ENCODE assay signal across 7 cellular contexts in genomic region chr9:93950619-93951601, GRCh38. TPM values are rescaled to one million over a fixed set of nuclear protein-coding genes. Genes with fewer than 3 reads are reported as not detected.
DNase-seq lines count a peak whose midpoint lies in the region; FAIRE-seq and TF ChIP-seq lines count a peak whose summit lies in the region.

No MANE protein-coding gene starts in this region.

- H3K4me3 ChIP-seq in HL-60 (replicated peaks; ENCODE audit: insufficient read depth, low read length): peak overlapping the region; percentile 36
- peak overlapping the region in 3 of 4 donors; percentile 18 to 58 (median 32) for H3K4me3 ChIP-seq in adrenal gland
- peak overlapping the region; percentile 3 to 54 for H3K4me3 ChIP-seq in kidney (ENCODE audit: low read length in 2 of 2)
- peak overlapping the region; percentile 55 to 67 (median 60) for H3K4me3 ChIP-seq in stomach

- H3K27ac ChIP-seq in HL-60 (replicated peaks): no peak overlapping the region
- H3K27ac ChIP-seq in adrenal gland: no peak overlapping the region
- no peak overlapping the region for H3K27ac ChIP-seq in kidney (ENCODE audit: low read depth in 2 of 2, low read length in 2 of 2)
- peak overlapping the region; percentile 9 to 93 (median 85) for H3K27ac ChIP-seq in stomach

- TF ChIP-seq POLR2A in adrenal gland (IDR thresholded peaks at IDR 0.05): no peak
- no peak for TF ChIP-seq POLR2A in stomach (IDR thresholded peaks at IDR 0.05)

- H3K9me3 ChIP-seq in adrenal gland (replicated peaks in 1 of 3) (no peaks in the 10 kb centered on the region), kidney (ENCODE audit: control insufficient read depth in 1 of 2, low read length in 2 of 2) (no peaks in the 10 kb centered on the region), stomach (no peaks in the 10 kb centered on the region)

- H3K36me3 ChIP-seq in adrenal gland (replicated peaks in 1 of 2) (no peaks in the 10 kb centered on the region), kidney (ENCODE audit: control insufficient read depth in 1 of 2, insufficient read depth in 2 of 2, low read length in 2 of 2) (no peaks in the 10 kb centered on the region), stomach (peaks cover 0 to 21% (median 0%) of the 10 kb centered on the region in 4 donors)

- no peak overlapping the region for H3K9ac ChIP-seq in kidney (ENCODE audit: low read length in 2 of 2)

- peaks cover 19 to 31% of the 10 kb centered on the region in 2 donors for H3K4me1 ChIP-seq in adrenal gland (replicated peaks in 1 of 2)
- peaks cover 4 to 19% of the 10 kb centered on the region in 2 donors for H3K4me1 ChIP-seq in kidney (ENCODE audit: control insufficient read depth in 1 of 2, insufficient read depth in 1 of 2, low read depth in 1 of 2, low read length in 2 of 2)
- H3K4me1 ChIP-seq in stomach: peaks cover 36 to 88% (median 73%) of the 10 kb centered on the region in 4 donors

- 2 to 11% (median 4%) methylated on average over 15 to 47 of the region's 47 CpGs for WGBS in adrenal gland, 4 donors
- 5 to 16% (median 10%) methylated on average over 20 to 47 of the region's 47 CpGs for WGBS in stomach, 5 donors

- no peak for FAIRE-seq in kidney (lab: Jason Lieb, UNC)

- H3K27me3 ChIP-seq in HL-60 (ENCODE audit: insufficient read depth, poor library complexity, severe bottlenecking) (peaks cover 91% of the 10 kb centered on the region), adrenal gland (peaks cover 86% of the 10 kb centered on the region), stomach (peaks cover 8 to 98% (median 97%) of the 10 kb centered on the region in 3 donors)

- DNase-seq in HL-60 (ENCODE audit: low read depth in 1 of 2, low spot score in 1 of 2) (no peak), adrenal gland (peak in 4 of 7 donors; percentile 22 to 56 (median 36)), kidney (no peak), stomach (peak; percentile 69), HK-2 (ENCODE audit: unreplicated experiment) (no peak), superior temporal gyrus (ENCODE audit: extremely low spot score) (no peak), Ammon's horn (ENCODE audit: low spot score) (no peak)

- TF ChIP-seq EP300 in stomach (IDR thresholded peaks at IDR 0.05): no peak

- TF ChIP-seq CTCF in HL-60 (IDR thresholded peaks at IDR 0.05; ENCODE audit: insufficient read depth, low read length) (no peak), adrenal gland (IDR thresholded peaks at IDR 0.05) (no peak), kidney (IDR thresholded peaks at IDR 0.05; ENCODE audit: borderline replicate concordance, extremely low read depth, insufficient read depth) (no peak), stomach (IDR thresholded peaks at IDR 0.05) (no peak)

- intact Hi-C loops in adrenal gland (cut with DNase I): no loop called here
- intact Hi-C loops in kidney (cut with DNase I): no loop called here
- intact Hi-C loops in stomach (cut with DNase I; ENCODE audit: low total_unique reads): loop anchor here (5.0 kb wide), 1 partner anchor 269 kb away; no protein-coding TSS in a partner anchor

RNA-seq across cellular contexts. Expression of gene BARX1, which starts 4.2 kb away (rescaled TPM):
- not detected for total RNA-seq in adrenal gland
- polyA plus RNA-seq in adrenal gland: under 1 TPM in 1 of 3 donors, not detected in 2; 0.32 TPM
- total RNA-seq in kidney: not detected
- not detected for polyA plus RNA-seq in kidney (ENCODE audit: insufficient read depth, low read depth, low replicate concordance)
- total RNA-seq in stomach: 100 to 1,000 TPM in 1 of 5 donors, 10 to 100 TPM in 3, not detected in 1; 42.0 to 213 (median 70.4) TPM
- polyA plus RNA-seq in stomach: 100 to 1,000 TPM; 141 to 256 (median 151) TPM

Comparison
In these comparisons a context has a peak if more than half of its experiments do, and no peak if none do; other contexts are left out.
1. DNase-seq: peak in adrenal gland (4 of 7) and stomach (single experiment); none in HL-60 (0 of 2), kidney (single experiment), HK-2 (single experiment), superior temporal gyrus (single experiment) and Ammon's horn (single experiment).
2. H3K27ac ChIP-seq: peak in stomach (5 of 5); none in HL-60 (single experiment), adrenal gland (0 of 5) and kidney (0 of 2).
3. Peak in every context shown above with its lines, with median percentiles within 50 percentile points of each other: H3K4me3 ChIP-seq.